Comparison of ENCODE assay signal across 9 cellular contexts in genomic region chr1:100455478-100456072, GRCh38.
DNase-seq lines count a peak whose midpoint lies in the region; ATAC-seq and TF ChIP-seq lines count a peak whose summit lies in the region.
"Had no signal": no experiment of that assay in that cellular context is flagged by ENCODE, and none has a peak within 500 bp of the region (broad histone marks: within the 10 kb centered on the region; RNA-seq: fewer than 3 reads in every experiment).

No MANE protein-coding gene starts in this region.

- CTCF ChIA-PET in Calu3 (lab: Charles Lee) = interaction anchor here (0.6 to 1.0 kb wide), 4 partner anchors 8 to 413 kb away, joined by 3 read pairs; no protein-coding TSS in a partner anchor

- H2AK5ac ChIP-seq in mesenchymal stem cell (ENCODE audit: low read length, severe bottlenecking) = no peak overlapping the region

- H3K14ac ChIP-seq in mesenchymal stem cell (ENCODE audit: low read length in 2 of 2) = no peak overlapping the region

- no peak overlapping the region for H4K91ac ChIP-seq in mesenchymal stem cell (ENCODE audit: low read length)

- no peak for TF ChIP-seq POLR2A in adrenal gland (IDR thresholded peaks at IDR 0.05)

- H3K4me2 ChIP-seq in mesenchymal stem cell (ENCODE audit: low read length, poor library complexity, severe bottlenecking) = no peak overlapping the region

- H3K9me3 Mint-ChIP-seq in Calu3 (ENCODE audit: low read depth, unreplicated experiment) = no peaks in the 10 kb centered on the region

- H3K79me1 ChIP-seq in mesenchymal stem cell (replicated peaks; ENCODE audit: low read length, poor library complexity, severe bottlenecking) = no peaks in the 10 kb centered on the region

- H3K23ac ChIP-seq in mesenchymal stem cell (ENCODE audit: low read length in 2 of 2) = no peak overlapping the region

- H3K4me3 ChIP-seq in HL-60 (replicated peaks; ENCODE audit: insufficient read depth, low read length) (no peak overlapping the region), adrenal gland (no peak overlapping the region), mesenchymal stem cell (ENCODE audit: insufficient read depth in 1 of 2, low read depth in 1 of 2, low read length in 2 of 2) (no peak overlapping the region)

- no peaks in the 10 kb centered on the region for H3K36me3 Mint-ChIP-seq in Calu3 (ENCODE audit: insufficient read depth, unreplicated experiment)

- DNase-seq in Calu3 = no peak
- no peak for DNase-seq in HL-60 (ENCODE audit: low read depth in 1 of 2, low spot score in 1 of 2)
- DNase-seq in adrenal gland = no peak
- peak; percentile 19 for DNase-seq in mesenchymal stem cell
- DNase-seq in activated naive CD4-positive, alpha-beta T cell treated with anti-CD3 and anti-CD28 coated beads, Interleukin-2, amount 50 U/mL, for 16 hours = no peak
- DNase-seq in stimulated activated CD4-positive, alpha-beta T cell treated with anti-CD3 and anti-CD28 coated beads, Interleukin-2, amount 100 ng/mL, for 24 hours = no peak
- DNase-seq in stimulated activated CD4-positive, alpha-beta T cell treated with anti-CD3 and anti-CD28 coated beads, Interleukin-4, amount 100 ng/mL, for 1 hour = no peak
- DNase-seq: activated naive CD4-positive, alpha-beta T cell treated with Interleukin-2 at 50 U/mL for 16 hours had no signal

- no peak overlapping the region for H2AFZ ChIP-seq in mesenchymal stem cell (ENCODE audit: low read depth, low read length)

- no peak overlapping the region for H4K8ac ChIP-seq in mesenchymal stem cell (ENCODE audit: low read length)

- no TSS peak for BruUV-seq in Calu3 (replicated peaks; lab: Mats Ljungman, UMichigan)

- no peak overlapping the region for H3K27ac Mint-ChIP-seq in Calu3 (ENCODE audit: unreplicated experiment)

- no peak overlapping the region for H3K27ac ChIP-seq in HL-60 (replicated peaks)
- H3K27ac ChIP-seq in adrenal gland = no peak overlapping the region
- no peak overlapping the region for H3K27ac ChIP-seq in mesenchymal stem cell (ENCODE audit: low read length, poor library complexity, severe bottlenecking)

- no peak overlapping the region for H2BK12ac ChIP-seq in mesenchymal stem cell (ENCODE audit: low read length in 2 of 2)

- no peak overlapping the region for H2BK15ac ChIP-seq in mesenchymal stem cell (ENCODE audit: low read depth, poor library complexity, severe bottlenecking)

- intact Hi-C loops in Calu3 (cut with micrococcal nuclease; ENCODE audit: unreplicated experiment) (loop anchor here (1.0 to 10.0 kb wide), 4 partner anchors 103 to 321 kb away; partner anchors contain the start of genes CDC14A, SASS6 and TRMT13), adrenal gland (cut with DNase I) (loop anchor here in 1 of 2 donors (10.0 kb wide), 1 partner anchor 101 kb away; the partner anchor contains the start of gene CDC14A)

- ATAC-seq in GM18519 (IDR thresholded peaks at IDR 0.05; ENCODE audit: low FRiP score, unreplicated experiment) = no peak

- H2BK120ac ChIP-seq in mesenchymal stem cell (ENCODE audit: low read depth, low read length) = no peak overlapping the region

- H3K9me3 ChIP-seq in adrenal gland (replicated peaks in 1 of 3) (no peaks in the 10 kb centered on the region), mesenchymal stem cell (ENCODE audit: control insufficient read depth, low read length) (no peaks in the 10 kb centered on the region)

- no peak overlapping the region for H3K9ac ChIP-seq in mesenchymal stem cell (ENCODE audit: low read length)

- H3K4me1 ChIP-seq in adrenal gland (replicated peaks in 1 of 2) (no peaks in the 10 kb centered on the region), mesenchymal stem cell (ENCODE audit: control insufficient read depth, insufficient read depth, low read depth, low read length) (no peaks in the 10 kb centered on the region)

- H2BK5ac ChIP-seq in mesenchymal stem cell (ENCODE audit: low read depth, low read length, poor library complexity, severe bottlenecking) = no peak overlapping the region

- H3K36me3 ChIP-seq in adrenal gland (replicated peaks in 1 of 2) (no peaks in the 10 kb centered on the region), mesenchymal stem cell (ENCODE audit: control insufficient read depth in 1 of 2, insufficient read depth in 2 of 2, low read depth in 1 of 2, low read length in 2 of 2) (no peaks in the 10 kb centered on the region)

- H3K4me3 Mint-ChIP-seq in Calu3 (ENCODE audit: low read depth, unreplicated experiment) = no peak overlapping the region

- peaks cover 13% of the 10 kb centered on the region for H3K4me1 Mint-ChIP-seq in Calu3 (ENCODE audit: low read depth, unreplicated experiment)

- no peak overlapping the region for H3K4ac ChIP-seq in mesenchymal stem cell (ENCODE audit: low read depth in 1 of 2, low read length in 2 of 2)

- H3K27me3 Mint-ChIP-seq in Calu3 (ENCODE audit: unreplicated experiment) = no peaks in the 10 kb centered on the region

- peak; percentile 38 for TF ChIP-seq CTCF in Calu3 (IDR thresholded peaks at IDR 0.05; ENCODE audit: unreplicated experiment)
- TF ChIP-seq CTCF in HL-60 (IDR thresholded peaks at IDR 0.05; ENCODE audit: insufficient read depth, low read length) = peak; percentile 16
- TF ChIP-seq CTCF in adrenal gland (IDR thresholded peaks at IDR 0.05) = peak; percentile 26 to 64 (median 48)

- no peak overlapping the region for H3K18ac ChIP-seq in mesenchymal stem cell (ENCODE audit: low read depth in 1 of 2, low read length in 2 of 2)

- H3K27me3 ChIP-seq in HL-60 (ENCODE audit: insufficient read depth, poor library complexity, severe bottlenecking) (no peaks in the 10 kb centered on the region), adrenal gland (no peaks in the 10 kb centered on the region), mesenchymal stem cell (ENCODE audit: control insufficient read depth in 1 of 2, insufficient read depth in 1 of 2, low read length in 2 of 2) (no peaks in the 10 kb centered on the region)
